In the genomic region with DNA sequence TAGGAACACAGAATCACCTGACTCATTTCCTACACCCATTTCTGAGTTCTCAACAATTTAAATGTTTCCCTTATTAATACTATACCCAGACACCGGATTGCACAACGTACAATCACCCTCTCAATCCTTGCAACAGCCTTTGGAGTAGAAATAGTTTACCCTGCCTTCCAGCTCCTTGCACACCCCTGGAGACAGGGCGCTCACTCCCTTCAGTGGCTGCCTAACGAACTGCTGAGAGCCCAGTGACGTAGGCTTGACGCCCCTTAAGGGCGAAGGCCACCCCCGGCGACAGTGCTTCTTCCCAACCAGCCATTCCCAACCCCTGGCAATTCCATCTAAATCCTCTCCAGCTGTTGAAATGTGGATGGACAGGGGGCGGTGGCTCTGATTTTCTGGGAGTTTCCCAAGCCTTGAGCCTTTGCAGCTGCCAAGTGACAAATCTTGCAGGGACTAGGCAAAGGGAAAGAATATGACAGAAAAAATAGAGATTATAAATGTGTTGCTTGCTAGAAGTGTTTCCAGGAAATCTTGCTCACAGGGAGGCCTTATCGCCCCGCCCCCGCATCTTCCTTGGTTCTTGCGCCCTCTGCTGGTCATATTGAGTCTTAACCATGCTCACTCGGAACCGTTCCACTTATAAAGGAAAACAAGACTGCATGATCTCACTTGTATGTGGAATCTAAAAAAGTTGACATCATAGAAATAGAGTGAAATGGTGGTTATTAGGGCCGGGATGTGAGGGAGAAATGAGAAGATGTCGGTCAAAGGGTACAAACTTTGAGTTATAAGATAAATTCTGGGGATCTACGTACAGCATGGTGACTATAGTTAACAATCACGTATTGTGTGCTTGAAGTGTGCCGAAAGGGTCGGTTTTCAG, we compare ENCODE assay signal across 8 cellular contexts. TPM values are rescaled to one million over a fixed set of nuclear protein-coding genes. Genes with fewer than 3 reads are reported as not detected.
DNase-seq lines count a peak whose midpoint lies in the region; ATAC-seq and TF ChIP-seq lines count a peak whose summit lies in the region.

No MANE protein-coding gene starts in this region.

- peak overlapping the region in 1 of 2 donors; percentile 49 for H3K4me3 Mint-ChIP-seq in CD14-positive monocyte
- H3K4me3 Mint-ChIP-seq in central memory CD8-positive, alpha-beta T cell: no peak overlapping the region

- CTCF ChIA-PET in HEK293T (lab: Yijun Ruan, JAX): interaction anchor here (0.5 to 1.3 kb wide), 6 partner anchors 14 to 283 kb away, joined by 3 to 6 read pairs (median 3); no protein-coding TSS in a partner anchor

- ATAC-seq in central memory CD8-positive, alpha-beta T cell (replicated peaks; ENCODE audit: extremely low read depth, poor library complexity, severe bottlenecking): peak; percentile 66
- ATAC-seq in HG03196 (IDR thresholded peaks at IDR 0.05; ENCODE audit: unreplicated experiment): no peak

- peaks cover 0 to 36% (median 22%) of the 10 kb centered on the region in 7 donors for H3K9me3 Mint-ChIP-seq in CD14-positive monocyte
- no peaks in the 10 kb centered on the region for H3K9me3 Mint-ChIP-seq in central memory CD8-positive, alpha-beta T cell

- DNase-seq in CD14-positive monocyte (ENCODE audit: low spot score) (peak; percentile 73), HEK293T (ENCODE audit: extremely low spot score) (peak; percentile 80), NCI-H345 treated with DMSO at 0.1 percent for 48 hours (lab: John Stamatoyannopoulos, UW; ENCODE audit: unreplicated experiment) (peak; percentile 56), left kidney (ENCODE audit: low read depth, low spot score) (peak; percentile 95)
- peak; percentile 71 for DNase-seq in activated CD4-positive, alpha-beta T cell treated with anti-CD3 and anti-CD28 coated beads for 1 hour
- DNase-seq in central memory CD8-positive, alpha-beta T cell (ENCODE audit: low spot score in 2 of 2): peak; percentile 55 to 68
- peak; percentile 78 to 81 for DNase-seq in stimulated activated CD4-positive, alpha-beta T cell treated with anti-CD3 and anti-CD28 coated beads, Interleukin-2, amount 100 ng/mL, for 48 hours

- peaks cover 35% of the 10 kb centered on the region for H3K4me1 Mint-ChIP-seq in CD14-positive monocyte
- H3K4me1 Mint-ChIP-seq in central memory CD8-positive, alpha-beta T cell: peaks cover 24% of the 10 kb centered on the region

- H3K27me3 Mint-ChIP-seq in CD14-positive monocyte (ENCODE audit: low read depth in 3 of 3): peaks cover 57 to 73% (median 61%) of the 10 kb centered on the region in 3 donors
- H3K27me3 Mint-ChIP-seq in central memory CD8-positive, alpha-beta T cell: peaks cover 74% of the 10 kb centered on the region

- peak; percentile 86 for TF ChIP-seq CTCF in CD14-positive monocyte (IDR thresholded peaks at IDR 0.05)

- peaks cover 8 to 9% of the 10 kb centered on the region in 2 donors for H3K36me3 Mint-ChIP-seq in CD14-positive monocyte
- peaks cover 2% of the 10 kb centered on the region for H3K36me3 Mint-ChIP-seq in central memory CD8-positive, alpha-beta T cell (ENCODE audit: insufficient read depth)

- POLR2A ChIA-PET in HEK293T (lab: Yijun Ruan, JAX): no interaction called here

- intact Hi-C loops in CD14-positive monocyte (cut with micrococcal nuclease): loop anchor here (1.0 to 5.0 kb wide), 4 partner anchors 136 to 800 kb away; no protein-coding TSS in a partner anchor

- H3K27ac Mint-ChIP-seq in CD14-positive monocyte: no peak overlapping the region
- no peak overlapping the region for H3K27ac Mint-ChIP-seq in central memory CD8-positive, alpha-beta T cell (ENCODE audit: low read depth)

TF ChIP-seq in HEK293T, 16 proteins besides CTCF, POLR2A, EP300 and RAD21:
- no peak for TF ChIP-seq HDGF (IDR thresholded peaks at IDR 0.05; ENCODE audit: borderline replicate concordance)
- no peak for TF ChIP-seq ZNF384 (IDR thresholded peaks at IDR 0.05)
- TF ChIP-seq FOXA1 (IDR thresholded peaks at IDR 0.05): no peak
- TF ChIP-seq ARNT (IDR thresholded peaks at IDR 0.05): no peak
- TF ChIP-seq, protein P1, sequence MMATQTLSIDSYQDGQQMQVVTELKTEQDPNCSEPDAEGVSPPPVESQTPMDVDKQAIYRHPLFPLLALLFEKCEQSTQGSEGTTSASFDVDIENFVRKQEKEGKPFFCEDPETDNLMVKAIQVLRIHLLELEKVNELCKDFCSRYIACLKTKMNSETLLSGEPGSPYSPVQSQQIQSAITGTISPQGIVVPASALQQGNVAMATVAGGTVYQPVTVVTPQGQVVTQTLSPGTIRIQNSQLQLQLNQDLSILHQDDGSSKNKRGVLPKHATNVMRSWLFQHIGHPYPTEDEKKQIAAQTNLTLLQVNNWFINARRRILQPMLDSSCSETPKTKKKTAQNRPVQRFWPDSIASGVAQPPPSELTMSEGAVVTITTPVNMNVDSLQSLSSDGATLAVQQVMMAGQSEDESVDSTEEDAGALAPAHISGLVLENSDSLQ (IDR thresholded peaks at IDR 0.05): no peak
- no peak for TF ChIP-seq L3MBTL2 (conservative IDR thresholded peaks at IDR 0.05)
- no peak for TF ChIP-seq NFRKB (IDR thresholded peaks at IDR 0.05)
- no peak for TF ChIP-seq SUZ12 (IDR thresholded peaks at IDR 0.05)
- TF ChIP-seq FOXM1 (IDR thresholded peaks at IDR 0.05; ENCODE audit: borderline replicate concordance): no peak
- no peak for TF ChIP-seq TARDBP (IDR thresholded peaks at IDR 0.05)

RNA-seq across cellular contexts. Expression of a gene that starts 7.6 kb away (rescaled TPM):
- not detected for polyA plus RNA-seq in CD14-positive monocyte
